In genomic region chr2:203730866-203731265, GRCh38 we compare ENCODE assay signal across 22 cellular contexts. TPM values are rescaled to one million over a fixed set of nuclear protein-coding genes. Genes with fewer than 3 reads are reported as not detected.
DNase-seq lines count a peak whose midpoint lies in the region; ATAC-seq, FAIRE-seq and TF ChIP-seq lines count a peak whose summit lies in the region.
"Had no signal": no experiment of that assay in that cellular context is flagged by ENCODE, and none has a peak within 500 bp of the region (broad histone marks: within the 10 kb centered on the region; RNA-seq: fewer than 3 reads in every experiment).

No MANE protein-coding gene starts in this region.

- H3K4me3 ChIP-seq in tibial nerve: no peak overlapping the region
- H3K4me3 ChIP-seq: dorsolateral prefrontal cortex, upper lobe of left lung had no signal

- DNase-seq in activated CD8-positive, alpha-beta memory T cell treated with anti-CD3 and anti-CD28 coated beads, Interleukin-2, amount 10 ng/mL, durations not matched to agents 7 days and 5 days: no peak
- no peak for DNase-seq in activated CD8-positive, alpha-beta memory T cell treated with anti-CD3 and anti-CD28 coated beads, Interleukin-2, amount 50 U/mL, for 4 hours
- DNase-seq in NCI-H69 (lab: John Stamatoyannopoulos, UW): peak; percentile 3
- DNase-seq in activated naive CD8-positive, alpha-beta T cell treated with anti-CD3 and anti-CD28 coated beads for 36 hours: no peak
- no peak for DNase-seq in tibial nerve (ENCODE audit: low spot score in 2 of 2)
- no peak for DNase-seq in Calu3
- DNase-seq in frontal cortex (ENCODE audit: low spot score in 2 of 2): no peak
- DNase-seq: DND-41; dorsolateral prefrontal cortex; midbrain; NCI-H774; retina; SK-N-SH; stimulated activated naive B cell treated with anti-CD40 and anti-IgM and Interleukin-4, amounts not matched to agents 10 μg/mL and 1 μg/mL and 100 μg/mL, for 72 hours; upper lobe of left lung had no signal

- WGBS in tibial nerve, 2 donors: 93 to 100% methylated on average over 2 of the region's 2 CpGs

- TF ChIP-seq EP300 in tibial nerve (IDR thresholded peaks at IDR 0.05): no peak

- peaks cover 80% of the 10 kb centered on the region for H3K4me1 Mint-ChIP-seq in activated CD8-positive, alpha-beta memory T cell treated with anti-CD3 and anti-CD28 coated beads, Interleukin-2, amount 10 ng/mL, durations not matched to agents 7 days and 5 days
- peaks cover 83% of the 10 kb centered on the region for H3K4me1 Mint-ChIP-seq in activated naive CD8-positive, alpha-beta T cell treated with anti-CD3 and anti-CD28 coated beads for 36 hours
- H3K4me1 Mint-ChIP-seq in nephron (peaks cover 49% of the 10 kb centered on the region), Calu3 (ENCODE audit: low read depth, unreplicated experiment) (no peaks in the 10 kb centered on the region)
- H3K4me1 Mint-ChIP-seq: stimulated activated naive B cell treated with anti-CD40 and anti-IgM and Interleukin-4, amounts not matched to agents 10 μg/mL and 1 μg/mL and 100 μg/mL, for 72 hours had no signal

- H3K27me3 ChIP-seq in tibial nerve: no peaks in the 10 kb centered on the region
- H3K27me3 ChIP-seq: dorsolateral prefrontal cortex, neutrophil, upper lobe of left lung had no signal

- no peak for TF ChIP-seq POLR2A in tibial nerve (IDR thresholded peaks at IDR 0.05)

- peak; percentile 10 for ATAC-seq in activated CD8-positive, alpha-beta memory T cell treated with anti-CD3 and anti-CD28 coated beads, Interleukin-2, amount 10 ng/mL, durations not matched to agents 7 days and 5 days
- ATAC-seq: esophagus mucosa; Panc1; stimulated activated naive B cell treated with anti-CD40 and anti-IgM and Interleukin-4, amounts not matched to agents 10 μg/mL and 1 μg/mL and 100 μg/mL, for 72 hours had no signal

- CTCF ChIA-PET in activated CD8-positive, alpha-beta memory T cell treated with anti-CD3 and anti-CD28 coated beads, Interleukin-2, amount 10 ng/mL, durations not matched to agents 7 days and 5 days (lab: Charles Lee): interaction anchor here (1.7 to 6.6 kb wide), 4 partner anchors 9 to 84 kb away, joined by 5 to 56 read pairs (median 16); no protein-coding TSS in a partner anchor
- CTCF ChIA-PET in Calu3 (lab: Charles Lee): no interaction called here

- no peaks in the 10 kb centered on the region for H3K36me3 ChIP-seq in tibial nerve
- H3K36me3 ChIP-seq: neutrophil, upper lobe of left lung had no signal

- no peak overlapping the region for H3K27ac ChIP-seq in tibial nerve
- H3K27ac ChIP-seq: neutrophil, upper lobe of left lung had no signal

- BruUV-seq in Calu3 (replicated peaks; lab: Mats Ljungman, UMichigan): no TSS peak

- intact Hi-C loops in Calu3 (cut with micrococcal nuclease; ENCODE audit: unreplicated experiment): no loop called here

- H3K9me3 Mint-ChIP-seq in activated CD8-positive, alpha-beta memory T cell treated with anti-CD3 and anti-CD28 coated beads, Interleukin-2, amount 10 ng/mL, durations not matched to agents 7 days and 5 days (ENCODE audit: low read depth): no peaks in the 10 kb centered on the region
- H3K9me3 Mint-ChIP-seq in activated naive CD8-positive, alpha-beta T cell treated with anti-CD3 and anti-CD28 coated beads for 36 hours: peaks cover 14% of the 10 kb centered on the region
- H3K9me3 Mint-ChIP-seq in nephron (no peaks in the 10 kb centered on the region), Calu3 (ENCODE audit: low read depth, unreplicated experiment) (peaks cover under 1% of the 10 kb centered on the region)
- H3K9me3 Mint-ChIP-seq: stimulated activated naive B cell treated with anti-CD40 and anti-IgM and Interleukin-4, amounts not matched to agents 10 μg/mL and 1 μg/mL and 100 μg/mL, for 72 hours had no signal

- H3K36me3 Mint-ChIP-seq in activated CD8-positive, alpha-beta memory T cell treated with anti-CD3 and anti-CD28 coated beads, Interleukin-2, amount 10 ng/mL, durations not matched to agents 7 days and 5 days: peaks cover 76% of the 10 kb centered on the region
- H3K36me3 Mint-ChIP-seq in activated naive CD8-positive, alpha-beta T cell treated with anti-CD3 and anti-CD28 coated beads for 36 hours: peaks cover 93% of the 10 kb centered on the region
- H3K36me3 Mint-ChIP-seq in nephron (ENCODE audit: low read depth) (no peaks in the 10 kb centered on the region), Calu3 (ENCODE audit: insufficient read depth, unreplicated experiment) (no peaks in the 10 kb centered on the region)
- H3K36me3 Mint-ChIP-seq: stimulated activated naive B cell treated with anti-CD40 and anti-IgM and Interleukin-4, amounts not matched to agents 10 μg/mL and 1 μg/mL and 100 μg/mL, for 72 hours had no signal

- TF ChIP-seq CTCF in nephron (IDR thresholded peaks at IDR 0.05; ENCODE audit: unreplicated experiment in 3 of 3) (no peak), tibial nerve (IDR thresholded peaks at IDR 0.05) (no peak), Calu3 (IDR thresholded peaks at IDR 0.05; ENCODE audit: unreplicated experiment) (no peak)

- no peaks in the 10 kb centered on the region for H3K4me1 ChIP-seq in tibial nerve
- H3K4me1 ChIP-seq: upper lobe of left lung had no signal

- H3K9me3 ChIP-seq in tibial nerve: no peaks in the 10 kb centered on the region
- H3K9me3 ChIP-seq: neutrophil, SK-N-SH, upper lobe of left lung had no signal

- peak overlapping the region; percentile 24 for H3K4me3 Mint-ChIP-seq in activated CD8-positive, alpha-beta memory T cell treated with anti-CD3 and anti-CD28 coated beads, Interleukin-2, amount 10 ng/mL, durations not matched to agents 7 days and 5 days
- H3K4me3 Mint-ChIP-seq in activated naive CD8-positive, alpha-beta T cell treated with anti-CD3 and anti-CD28 coated beads for 36 hours: peak overlapping the region; percentile 37
- H3K4me3 Mint-ChIP-seq in nephron: no peak overlapping the region
- no peak overlapping the region for H3K4me3 Mint-ChIP-seq in Calu3 (ENCODE audit: low read depth, unreplicated experiment)
- H3K4me3 Mint-ChIP-seq: stimulated activated naive B cell treated with anti-CD40 and anti-IgM and Interleukin-4, amounts not matched to agents 10 μg/mL and 1 μg/mL and 100 μg/mL, for 72 hours had no signal

- peak overlapping the region; percentile 88 for H3K27ac Mint-ChIP-seq in activated CD8-positive, alpha-beta memory T cell treated with anti-CD3 and anti-CD28 coated beads, Interleukin-2, amount 10 ng/mL, durations not matched to agents 7 days and 5 days
- peak overlapping the region; percentile 100 for H3K27ac Mint-ChIP-seq in activated naive CD8-positive, alpha-beta T cell treated with anti-CD3 and anti-CD28 coated beads for 36 hours
- peak overlapping the region; percentile 21 to 88 (median 58) for H3K27ac Mint-ChIP-seq in nephron
- H3K27ac Mint-ChIP-seq in Calu3 (ENCODE audit: unreplicated experiment): no peak overlapping the region
- H3K27ac Mint-ChIP-seq: stimulated activated naive B cell treated with anti-CD40 and anti-IgM and Interleukin-4, amounts not matched to agents 10 μg/mL and 1 μg/mL and 100 μg/mL, for 72 hours had no signal

- H3K27me3 Mint-ChIP-seq in activated CD8-positive, alpha-beta memory T cell treated with anti-CD3 and anti-CD28 coated beads, Interleukin-2, amount 10 ng/mL, durations not matched to agents 7 days and 5 days: no peaks in the 10 kb centered on the region
- H3K27me3 Mint-ChIP-seq in activated naive CD8-positive, alpha-beta T cell treated with anti-CD3 and anti-CD28 coated beads for 36 hours: no peaks in the 10 kb centered on the region
- no peaks in the 10 kb centered on the region for H3K27me3 Mint-ChIP-seq in nephron (ENCODE audit: low read depth)
- H3K27me3 Mint-ChIP-seq in Calu3 (ENCODE audit: unreplicated experiment): no peaks in the 10 kb centered on the region

- FAIRE-seq in frontal cortex (lab: Jason Lieb, UNC): no peak
- FAIRE-seq: GM18507, H1 had no signal

RNA-seq across cellular contexts. Expression of gene CD28, which starts 24.4 kb away (rescaled TPM):
- 10 to 100 TPM; 30.5 to 35.7 TPM for total RNA-seq in activated CD8-positive, alpha-beta memory T cell treated with anti-CD3 and anti-CD28 coated beads, Interleukin-2, amount 10 ng/mL, durations not matched to agents 7 days and 5 days
- 10 to 100 TPM; 84.0 to 88.8 TPM for total RNA-seq in activated naive CD8-positive, alpha-beta T cell treated with anti-CD3 and anti-CD28 coated beads for 36 hours
- total RNA-seq in tibial nerve: 10 to 100 TPM in 1 of 4 donors, under 1 TPM in 3; 0.22 to 13.8 (median 0.60) TPM
- total RNA-seq in Calu3 (2022): 0.07 TPM in 1 of 2 replicates, not detected in the other
- 1.2 TPM for total RNA-seq in frontal cortex
- total RNA-seq: H1, HT-29 had no signal

Comparison
In these comparisons a context has a peak if more than half of its experiments do, and no peak if none do; other contexts are left out.
1. H3K4me3 Mint-ChIP-seq: peak in activated CD8-positive, alpha-beta memory T cell treated with anti-CD3 and anti-CD28 coated beads, Interleukin-2, amount 10 ng/mL, durations not matched to agents 7 days and 5 days (single experiment) and activated naive CD8-positive, alpha-beta T cell treated with anti-CD3 and anti-CD28 coated beads for 36 hours (single experiment); none in nephron (0 of 3) and Calu3 (single experiment).